8 cellular contexts compared by ENCODE assay signal in the genomic region with DNA sequence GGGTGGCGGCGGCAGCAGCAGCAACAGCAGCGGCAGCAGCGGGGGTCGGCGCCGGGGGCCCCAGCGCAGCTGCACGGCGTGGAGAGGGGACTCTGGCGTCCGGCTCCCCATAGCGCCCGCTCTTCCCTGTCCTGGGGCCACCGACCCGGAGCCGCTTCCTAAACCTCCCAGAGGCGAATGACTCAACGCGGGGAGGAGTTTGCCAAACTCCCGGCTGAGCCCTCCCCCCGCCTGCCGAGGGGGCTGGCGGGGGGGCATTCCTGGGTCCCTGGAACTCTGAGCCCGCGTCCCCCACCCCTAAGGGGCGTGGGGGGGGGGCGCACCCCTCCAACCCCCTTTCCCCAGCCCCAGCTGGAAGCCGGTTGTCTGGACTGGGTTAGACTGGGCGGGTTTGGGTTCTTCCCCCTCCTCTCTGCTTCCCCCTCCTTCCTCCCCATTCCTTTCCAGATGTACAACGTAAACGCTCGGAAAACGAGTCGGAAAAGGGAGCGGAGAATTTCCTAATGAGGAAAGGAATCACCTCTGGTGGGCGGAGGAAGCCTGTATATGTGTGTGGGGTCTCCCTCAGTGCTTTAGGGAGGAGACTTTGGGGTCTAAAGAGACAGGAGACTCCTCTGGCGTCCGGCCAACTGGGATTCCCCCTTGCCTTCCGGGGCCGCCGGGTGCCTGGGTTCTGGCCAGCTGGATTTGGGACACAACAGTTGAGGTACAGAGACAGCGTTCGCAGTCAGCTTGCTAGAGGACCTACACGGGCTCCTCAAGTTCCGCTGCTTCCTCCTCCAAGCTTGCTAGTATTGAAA. TPM values are rescaled to one million over a fixed set of nuclear protein-coding genes. Genes with fewer than 3 reads are reported as not detected.
DNase-seq lines count a peak whose midpoint lies in the region; ATAC-seq and TF ChIP-seq lines count a peak whose summit lies in the region.

Gene ITGA5 (minus strand): TSS at position 179 of the 800 bp plus-strand sequence. CDS start 68 bp downstream, at position 111.

- intact Hi-C loops in CD14-positive monocyte (cut with micrococcal nuclease) = no loop called here

- no peak for TF ChIP-seq CTCF in CD14-positive monocyte (IDR thresholded peaks at IDR 0.05)
- no peak for TF ChIP-seq CTCF in LNCaP clone FGC (IDR thresholded peaks at IDR 0.05; ENCODE audit: control insufficient read depth, extremely low read depth, insufficient read depth)

- H3K9me3 ChIP-seq in mucosa of rectum (ENCODE audit: control insufficient read depth in 2 of 2, low read length in 2 of 2) = no peaks in the 10 kb centered on the region
- H3K9me3 ChIP-seq in thymus (ENCODE audit: control insufficient read depth) = no peaks in the 10 kb centered on the region

- DNase-seq in CD14-positive monocyte (ENCODE audit: low spot score) (peak; percentile 81), LNCaP clone FGC (ENCODE audit: low read depth) (no peak)
- DNase-seq in activated T-cell treated with anti-CD3 and anti-CD28 coated beads, Interleukin-2, amount 50 U/mL, for 1 hour = peak; percentile 64

- H3K4me3 Mint-ChIP-seq in CD14-positive monocyte = peak within 1 kb of the TSS; percentile 100

- peaks cover 5 to 11% of the 10 kb centered on the region in 2 donors for H3K36me3 Mint-ChIP-seq in CD14-positive monocyte

- 7% methylated on average over 46 of the region's 46 CpGs for WGBS in thymus

- peaks cover 0 to 3% (median 0%) of the 10 kb centered on the region in 7 donors for H3K9me3 Mint-ChIP-seq in CD14-positive monocyte

- H3K4me1 ChIP-seq in mucosa of rectum (ENCODE audit: control insufficient read depth in 2 of 2, insufficient read depth in 2 of 2, low read length in 2 of 2) (peaks cover 3 to 4% of the 10 kb centered on the region in 2 donors), thymus (ENCODE audit: control insufficient read depth, insufficient read depth, low read length) (peaks cover 39% of the 10 kb centered on the region)

- peak within 1 kb of the TSS; percentile 65 to 66 for H3K9ac ChIP-seq in mucosa of rectum (ENCODE audit: low read depth in 1 of 2, low read length in 2 of 2)

- H3K27ac Mint-ChIP-seq in CD14-positive monocyte = peak within 1 kb of the TSS; percentile 88 to 99 (median 99)

- H3K4me1 Mint-ChIP-seq in CD14-positive monocyte = peaks cover 76% of the 10 kb centered on the region

- peak within 1 kb of the TSS; percentile 80 to 84 for H3K27ac ChIP-seq in mucosa of rectum (ENCODE audit: low read depth in 2 of 2, low read length in 2 of 2)
- peak within 1 kb of the TSS; percentile 86 for H3K27ac ChIP-seq in thymus (ENCODE audit: low read depth)

- H3K4me3 ChIP-seq in LNCaP clone FGC (ENCODE audit: low read depth, low read length) (peak within 1 kb of the TSS; percentile 75), mucosa of rectum (ENCODE audit: low read length in 2 of 2) (peak within 1 kb of the TSS; percentile 60 to 63), thymus (ENCODE audit: low read length) (peak within 1 kb of the TSS; percentile 88)

- H3K27me3 ChIP-seq in mucosa of rectum (ENCODE audit: control insufficient read depth in 2 of 2, insufficient read depth in 2 of 2, low read length in 2 of 2) = peaks cover 5 to 7% of the 10 kb centered on the region in 2 donors
- no peaks in the 10 kb centered on the region for H3K27me3 ChIP-seq in thymus (ENCODE audit: control insufficient read depth, insufficient read depth)

- peaks cover 2 to 5% (median 2%) of the 10 kb centered on the region in 3 donors for H3K27me3 Mint-ChIP-seq in CD14-positive monocyte (ENCODE audit: low read depth in 3 of 3)

- no peaks in the 10 kb centered on the region for H3K36me3 ChIP-seq in mucosa of rectum (ENCODE audit: control insufficient read depth in 2 of 2, insufficient read depth in 2 of 2, low read length in 2 of 2)
- peaks cover 3% of the 10 kb centered on the region for H3K36me3 ChIP-seq in thymus (ENCODE audit: control insufficient read depth, insufficient read depth)

- ATAC-seq in esophagus mucosa (peak; percentile 54), HG02610 (IDR thresholded peaks at IDR 0.05; ENCODE audit: unreplicated experiment) (no peak), GM19035 (IDR thresholded peaks at IDR 0.05; ENCODE audit: unreplicated experiment) (no peak)

RNA-seq across cellular contexts. Expression of gene ITGA5, which starts in this region (rescaled TPM):
- 10 to 100 TPM; 85.5 to 99.4 TPM for polyA plus RNA-seq in CD14-positive monocyte
- 12.8 TPM for total RNA-seq in esophagus mucosa
- polyA plus RNA-seq in thymus = 25.0 TPM
